Comparison of ENCODE assay signal across 15 cellular contexts in the genomic region with DNA sequence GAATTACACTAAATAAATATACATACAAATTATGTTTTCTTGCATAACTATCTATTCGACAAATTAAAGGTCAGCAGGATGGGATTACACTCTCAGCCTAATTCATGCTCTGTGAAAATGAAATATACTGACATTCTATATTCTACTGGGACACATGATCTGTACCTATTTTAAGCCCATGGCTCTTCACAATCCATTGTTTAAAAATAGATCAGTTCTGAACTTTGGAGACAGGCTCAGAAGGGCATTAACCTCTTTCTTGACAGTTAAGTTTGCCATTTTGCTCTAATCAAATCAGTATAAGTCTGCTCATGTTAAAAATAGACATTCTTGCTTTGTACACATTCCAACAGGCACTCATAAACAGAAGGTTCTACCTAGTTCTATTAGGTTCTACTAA.
"Had no signal": no experiment of that assay in that cellular context is flagged by ENCODE, and none has a peak within 500 bp of the region (broad histone marks: within the 10 kb centered on the region; RNA-seq: fewer than 3 reads in every experiment).

No MANE protein-coding gene starts in this region.

- H3K4me1 ChIP-seq: colonic mucosa, foreskin keratinocyte, pancreas, testis, tibial nerve had no signal

- H3K4me3 ChIP-seq: colonic mucosa, pancreas, skin epidermis, testis, tibial nerve had no signal

- H3K27ac ChIP-seq: colonic mucosa, foreskin keratinocyte, pancreas, skin epidermis, testis, tibial nerve had no signal

- H3K36me3 ChIP-seq: colonic mucosa, pancreas, tibial nerve had no signal

- H3K9me3 ChIP-seq: colonic mucosa, pancreas, testis, tibial nerve had no signal

- ATAC-seq: foreskin keratinocyte; pancreas; sciatic nerve; stimulated activated naive B cell treated with anti-CD40 and anti-IgM and Interleukin-4, amounts not matched to agents 10 μg/mL and 1 μg/mL and 100 μg/mL, for 72 hours; stimulated activated naive CD8-positive, alpha-beta T cell treated with anti-CD3 and anti-CD28 coated beads, Interleukin-15, amount 100 ng/mL, for 72 hours had no signal

- H3K27me3 ChIP-seq: colonic mucosa, foreskin keratinocyte, pancreas, testis, tibial nerve had no signal

- DNase-seq: colonic mucosa; dermis blood vessel endothelial cell; foreskin keratinocyte; mesendoderm; naive B cell; occipital lobe; pancreas; stimulated activated CD4-positive, alpha-beta T cell treated with anti-CD3 and anti-CD28 coated beads, Interleukin-2, amount 100 ng/mL, for 24 hours; stimulated activated CD4-positive, alpha-beta T cell treated with anti-CD3 and anti-CD28 coated beads, Interleukin-4, amount 100 ng/mL, for 4 hours; stimulated activated naive B cell treated with anti-CD40 and anti-IgM and Interleukin-4, amounts not matched to agents 10 μg/mL and 1 μg/mL and 100 μg/mL, for 72 hours; stimulated activated naive CD8-positive, alpha-beta T cell treated with anti-CD3 and anti-CD28 coated beads, Interleukin-15, amount 100 ng/mL, for 72 hours; testis had no signal
